In genomic region chr3:153066983-153067382, GRCh38 we compare ENCODE assay signal across 28 cellular contexts.
"Had no signal": no experiment of that assay in that cellular context is flagged by ENCODE, and none has a peak within 500 bp of the region (broad histone marks: within the 10 kb centered on the region; RNA-seq: fewer than 3 reads in every experiment).

No MANE protein-coding gene starts in this region.

- H3K27me3 Mint-ChIP-seq: progenitor cell of endocrine pancreas had no signal

- H3K4me3 Mint-ChIP-seq: mesothelial cell of epicardium; naive thymus-derived CD4-positive, alpha-beta T cell; natural killer cell treated with Interleukin-12 subunit alpha and Interleukin-12 subunit beta and Interleukin-15 and Interleukin-18, amount 100 ng/mL, for 72 hours; stimulated activated naive B cell treated with anti-CD40 and anti-IgM and Interleukin-4, amounts not matched to agents 10 μg/mL and 1 μg/mL and 100 μg/mL, for 72 hours had no signal

- H3K4me3 ChIP-seq: lung, mucosa of descending colon, ovary, right atrium auricular region, skin epidermis, stomach, testis, thyroid gland, transverse colon, upper lobe of left lung had no signal

- H3K27ac Mint-ChIP-seq: mesothelial cell of epicardium; natural killer cell treated with Interleukin-12 subunit alpha and Interleukin-12 subunit beta and Interleukin-15 and Interleukin-18, amount 100 ng/mL, for 72 hours; progenitor cell of endocrine pancreas; stimulated activated naive B cell treated with anti-CD40 and anti-IgM and Interleukin-4, amounts not matched to agents 10 μg/mL and 1 μg/mL and 100 μg/mL, for 72 hours had no signal

- DNase-seq: head of caudate nucleus; hippocampal formation; kidney glomerular epithelial cell; left cardiac atrium; left ventricle myocardium superior; mesendoderm; mucosa of descending colon; naive thymus-derived CD4-positive, alpha-beta T cell; ovary; stimulated activated CD4-positive, alpha-beta T cell treated with anti-CD3 and anti-CD28 coated beads, Interleukin-12 subunit alpha, Interleukin-12 subunit beta, amount 100 ng/mL, for 4 hours; stimulated activated CD4-positive, alpha-beta T cell treated with anti-CD3 and anti-CD28 coated beads, Interleukin-15, amount 100 ng/mL, for 24 hours; stimulated activated CD4-positive, alpha-beta T cell treated with anti-CD3 and anti-CD28 coated beads, Interleukin-2, amount 100 ng/mL, for 24 hours; stimulated activated CD4-positive, alpha-beta T cell treated with anti-CD3 and anti-CD28 coated beads, Interleukin-4, amount 100 ng/mL, for 1 hour; stimulated activated naive B cell treated with anti-CD40 and anti-IgM and Interleukin-4, amounts not matched to agents 10 μg/mL and 1 μg/mL and 100 μg/mL, for 72 hours; stimulated activated naive CD8-positive, alpha-beta T cell treated with anti-CD3 and anti-CD28 coated beads, Interleukin-15, Interleukin-2, amounts not matched to agents 100 U/mL and 50 U/mL, for 24 hours; stomach; testis; thyroid gland; transverse colon had no signal

- H3K9me3 ChIP-seq: mucosa of descending colon, ovary, right atrium auricular region, stomach, testis, thyroid gland, transverse colon, upper lobe of left lung had no signal

- H3K36me3 Mint-ChIP-seq: mesothelial cell of epicardium; naive thymus-derived CD4-positive, alpha-beta T cell; natural killer cell treated with Interleukin-12 subunit alpha and Interleukin-12 subunit beta and Interleukin-15 and Interleukin-18, amount 100 ng/mL, for 72 hours; stimulated activated naive B cell treated with anti-CD40 and anti-IgM and Interleukin-4, amounts not matched to agents 10 μg/mL and 1 μg/mL and 100 μg/mL, for 72 hours had no signal

- H3K27ac ChIP-seq: ovary, right atrium auricular region, skin epidermis, stomach, testis, thyroid gland, transverse colon, upper lobe of left lung had no signal

- H3K27me3 ChIP-seq: ovary, right atrium auricular region, stomach, testis, thyroid gland, transverse colon, upper lobe of left lung had no signal

- ATAC-seq: left cardiac atrium; left lobe of liver; left ventricle myocardium superior; mucosa of descending colon; naive thymus-derived CD4-positive, alpha-beta T cell; natural killer cell treated with Interleukin-12 subunit alpha and Interleukin-12 subunit beta and Interleukin-15 and Interleukin-18, amount 100 ng/mL, for 72 hours; sciatic nerve; stimulated activated naive B cell treated with anti-CD40 and anti-IgM and Interleukin-4, amounts not matched to agents 10 μg/mL and 1 μg/mL and 100 μg/mL, for 72 hours; stimulated activated naive CD8-positive, alpha-beta T cell treated with anti-CD3 and anti-CD28 coated beads, Interleukin-15, Interleukin-2, amounts not matched to agents 100 U/mL and 50 U/mL, for 24 hours had no signal

- H3K36me3 ChIP-seq: ovary, right atrium auricular region, stomach, thyroid gland, transverse colon, upper lobe of left lung had no signal

- H3K4me1 ChIP-seq: right atrium auricular region, testis, thyroid gland, transverse colon, upper lobe of left lung had no signal

- H3K9me3 Mint-ChIP-seq: mesothelial cell of epicardium; naive thymus-derived CD4-positive, alpha-beta T cell; natural killer cell treated with Interleukin-12 subunit alpha and Interleukin-12 subunit beta and Interleukin-15 and Interleukin-18, amount 100 ng/mL, for 72 hours; stimulated activated naive B cell treated with anti-CD40 and anti-IgM and Interleukin-4, amounts not matched to agents 10 μg/mL and 1 μg/mL and 100 μg/mL, for 72 hours had no signal
